14 cellular contexts compared by ENCODE assay signal in genomic region chr4:1544861-1545275, GRCh38.
A peak's percentile ranks its signal among the peaks of the same experiment; 100 is the strongest.
DNase-seq lines count a peak whose midpoint lies in the region; ATAC-seq and TF ChIP-seq lines count a peak whose summit lies in the region.
"Had no signal": no experiment of that assay in that cellular context is flagged by ENCODE, and none has a peak within 500 bp of the region (broad histone marks: within the 10 kb centered on the region; RNA-seq: fewer than 3 reads in every experiment).

No MANE protein-coding gene starts in this region.

- H3K27me3 ChIP-seq in heart right ventricle (peaks cover 0 to 24% (median 3%) of the 10 kb centered on the region in 7 donors), right atrium auricular region (no peaks in the 10 kb centered on the region), right cardiac atrium (ENCODE audit: control insufficient read depth, insufficient read depth) (no peaks in the 10 kb centered on the region)

- no peaks in the 10 kb centered on the region for H3K9me2 ChIP-seq in OCI-LY7 (ENCODE audit: insufficient read depth, low read length)

- 70 to 71% methylated on average over 18 of the region's 18 CpGs for WGBS in heart right ventricle, 2 donors
- WGBS in right cardiac atrium: 71% methylated on average over 18 of the region's 18 CpGs

- H3K79me2 ChIP-seq in OCI-LY7 (ENCODE audit: insufficient read depth, low read depth, low read length): no peaks in the 10 kb centered on the region

- peak overlapping the region in 8 of 10 donors; percentile 58 to 85 (median 68) for H3K27ac ChIP-seq in heart right ventricle
- peak overlapping the region in 1 of 2 donors; percentile 67 for H3K27ac ChIP-seq in right atrium auricular region
- no peak overlapping the region for H3K27ac ChIP-seq in OCI-LY7 (ENCODE audit: low read depth, low read length, poor library complexity, severe bottlenecking)
- peak overlapping the region; percentile 73 for H3K27ac ChIP-seq in right cardiac atrium (ENCODE audit: low read length)
- H3K27ac ChIP-seq: foreskin keratinocyte had no signal

- 0 out of 2 replicates have a peak overlapping the region, but pooled peaks have one; percentile 6 for H2AFZ ChIP-seq in OCI-LY7 (ENCODE audit: low read length)

- peaks cover 5 to 45% (median 13%) of the 10 kb centered on the region in 9 donors for H3K4me1 ChIP-seq in heart right ventricle
- H3K4me1 ChIP-seq in right atrium auricular region: peaks cover 0 to 14% of the 10 kb centered on the region in 2 donors
- H3K4me1 ChIP-seq in OCI-LY7 (ENCODE audit: insufficient read depth, low read length, poor library complexity, severe bottlenecking): no peaks in the 10 kb centered on the region
- no peaks in the 10 kb centered on the region for H3K4me1 ChIP-seq in right cardiac atrium (ENCODE audit: control insufficient read depth, insufficient read depth, low read length)
- H3K4me1 ChIP-seq: foreskin keratinocyte had no signal

- POLR2A ChIA-PET in OCI-LY7 (lab: Charles Lee): no interaction called here

- intact Hi-C loops in heart right ventricle (cut with DNase I): no loop called here
- intact Hi-C loops in OCI-LY7 (cut with micrococcal nuclease; ENCODE audit: unreplicated experiment): loop anchor here (10.0 kb wide), 1 partner anchor 410 kb away; no protein-coding TSS in a partner anchor
- intact Hi-C loops in right cardiac atrium (cut with DNase I): no loop called here

- TF ChIP-seq CTCF in heart right ventricle (IDR thresholded peaks at IDR 0.05): no peak
- no peak for TF ChIP-seq CTCF in right atrium auricular region (IDR thresholded peaks at IDR 0.05)
- TF ChIP-seq CTCF in OCI-LY7 (conservative IDR thresholded peaks at IDR 0.05; ENCODE audit: low read length): no peak

- CTCF ChIA-PET in OCI-LY7 (lab: Charles Lee; ENCODE audit: unreplicated experiment): no interaction called here

- H3K4me3 ChIP-seq in heart right ventricle (peak overlapping the region in 6 of 10 donors; percentile 8 to 41 (median 22)), right atrium auricular region (peak overlapping the region in 1 of 2 donors; percentile 21), OCI-LY7 (ENCODE audit: low read depth, low read length, poor library complexity, severe bottlenecking) (no peak overlapping the region), right cardiac atrium (ENCODE audit: low read length) (no peak overlapping the region)

- BruUV-seq in OCI-LY7 (replicated peaks; lab: Mats Ljungman, UMichigan): no TSS peak

- peak in 1 of 8 donors; percentile 3 for ATAC-seq in heart right ventricle
- ATAC-seq in right cardiac atrium: no peak
- ATAC-seq in GM19467 (IDR thresholded peaks at IDR 0.05; ENCODE audit: unreplicated experiment): no peak
- ATAC-seq: foreskin keratinocyte had no signal

- no peak overlapping the region for H3K4me2 ChIP-seq in OCI-LY7 (ENCODE audit: low read length)

- no peaks in the 10 kb centered on the region for H3K9me3 ChIP-seq in heart right ventricle
- H3K9me3 ChIP-seq in right atrium auricular region: no peaks in the 10 kb centered on the region
- no peaks in the 10 kb centered on the region for H3K9me3 ChIP-seq in OCI-LY7 (ENCODE audit: low read length)
- no peaks in the 10 kb centered on the region for H3K9me3 ChIP-seq in right cardiac atrium (ENCODE audit: control insufficient read depth, low read length)

- peak in 1 of 2 donors; percentile 21 for DNase-seq in heart right ventricle
- no peak for DNase-seq in right atrium auricular region (ENCODE audit: low spot score)
- DNase-seq in OCI-LY7 (ENCODE audit: low spot score): no peak
- peak; percentile 8 to 50 (median 43) for DNase-seq in right cardiac atrium
- no peak for DNase-seq in NCI-H2081 treated with DMSO at 0.1 percent for 48 hours (lab: John Stamatoyannopoulos, UW)
- DNase-seq in HK-2 (ENCODE audit: unreplicated experiment): no peak
- DNase-seq in NCI-H226: no peak
- DNase-seq: activated B cell treated with CpG ODN at 0.5 μM for 24 hours, DND-41, foreskin keratinocyte, mesenchymal stem cell, NCI-H1436, RPMI8226 had no signal

- no peaks in the 10 kb centered on the region for H4K20me1 ChIP-seq in OCI-LY7 (ENCODE audit: insufficient read depth, low read length)

- no peaks in the 10 kb centered on the region for H3K36me3 ChIP-seq in heart right ventricle
- H3K36me3 ChIP-seq in right atrium auricular region: no peaks in the 10 kb centered on the region
- H3K36me3 ChIP-seq in OCI-LY7 (ENCODE audit: insufficient read depth, low read length): no peaks in the 10 kb centered on the region

Comparison
In these comparisons a context has a peak if more than half of its experiments do, and no peak if none do; other contexts are left out.
1. DNase-seq: peak in right cardiac atrium (3 of 3); none in right atrium auricular region (single experiment), OCI-LY7 (single experiment), NCI-H2081 treated with DMSO at 0.1 percent for 48 hours (single experiment), HK-2 (single experiment) and NCI-H226 (single experiment).
2. H3K4me3 ChIP-seq: peak in heart right ventricle (6 of 10); none in OCI-LY7 (single experiment) and right cardiac atrium (single experiment).